9 cellular contexts compared by ENCODE assay signal in the genomic region with DNA sequence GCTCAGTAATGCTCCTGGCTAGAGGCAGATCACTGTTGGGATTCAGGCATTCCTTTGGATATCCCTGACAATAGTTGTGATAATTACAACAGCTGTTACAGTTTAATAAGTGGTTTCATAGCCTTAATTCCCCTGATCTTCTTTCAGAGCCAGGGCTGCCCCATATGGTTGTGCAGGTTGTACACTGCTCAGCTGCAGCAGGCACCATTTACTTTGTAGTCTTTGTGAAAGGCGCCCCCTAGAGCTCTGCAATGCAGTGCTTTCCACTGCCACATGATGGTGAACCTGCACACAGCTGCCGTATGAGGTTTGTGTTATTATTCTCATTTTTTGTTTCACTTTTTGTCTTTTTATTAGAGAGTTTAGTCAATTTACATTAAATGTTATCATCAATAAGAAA.
DNase-seq lines count a peak whose midpoint lies in the region; ATAC-seq and TF ChIP-seq lines count a peak whose summit lies in the region.
"Had no signal": no experiment of that assay in that cellular context is flagged by ENCODE, and none has a peak within 500 bp of the region (broad histone marks: within the 10 kb centered on the region; RNA-seq: fewer than 3 reads in every experiment).

No MANE protein-coding gene starts in this region.

- DNase-seq in heart left ventricle (peak in 1 of 5 donors; percentile 38), cardiac septum (ENCODE audit: low spot score) (no peak), HCEC 1CT (peak; percentile 73), right lobe of liver (no peak), NCI-H1092 (lab: John Stamatoyannopoulos, UW) (no peak)
- peak; percentile 40 for DNase-seq in activated CD8-positive, alpha-beta T cell treated with anti-CD3 and anti-CD28 coated beads for 36 hours
- no peak for DNase-seq in stimulated activated naive CD4-positive, alpha-beta T cell treated with Interleukin-2 at 50 U/mL for 16 hours (lab: John Stamatoyannopoulos, UW)

- peaks cover 0 to 3% (median 0%) of the 10 kb centered on the region in 12 donors for H3K4me1 ChIP-seq in heart left ventricle
- H3K4me1 ChIP-seq in right lobe of liver, result peaks cover 0 to 11% (median 0%) of the 10 kb centered on the region in 4 donors

- H3K4me3 ChIP-seq in heart left ventricle (no peak overlapping the region), right lobe of liver (no peak overlapping the region)

- TF ChIP-seq CTCF in heart left ventricle (IDR thresholded peaks at IDR 0.05) (peak in 11 of 12 donors; percentile 10 to 52 (median 31)), LNCAP (IDR thresholded peaks at IDR 0.05) (peak; percentile 69), right lobe of liver (IDR thresholded peaks at IDR 0.05) (peak in 3 of 4 donors; percentile 23 to 65 (median 38))
- no peak for TF ChIP-seq CTCF in activated CD8-positive, alpha-beta T cell treated with anti-CD3 and anti-CD28 coated beads for 36 hours (IDR thresholded peaks at IDR 0.05)

- H3K27ac ChIP-seq in heart left ventricle (no peak overlapping the region), right lobe of liver (no peak overlapping the region)

- H3K4me1 Mint-ChIP-seq in activated CD8-positive, alpha-beta T cell treated with anti-CD3 and anti-CD28 coated beads for 36 hours (ENCODE audit: low read depth), result no peaks in the 10 kb centered on the region

- POLR2A ChIA-PET in activated CD8-positive, alpha-beta T cell treated with anti-CD3 and anti-CD28 coated beads for 36 hours (lab: Charles Lee), result no interaction called here

- H3K36me3 Mint-ChIP-seq in activated CD8-positive, alpha-beta T cell treated with anti-CD3 and anti-CD28 coated beads for 36 hours (ENCODE audit: low read depth), result no peaks in the 10 kb centered on the region

- CTCF ChIA-PET in activated CD8-positive, alpha-beta T cell treated with anti-CD3 and anti-CD28 coated beads for 36 hours (lab: Charles Lee), result interaction anchor here (0.8 kb wide), 1 partner anchor 12 kb away, joined by 3 read pairs; no protein-coding TSS in a partner anchor

- H3K9me3 ChIP-seq in heart left ventricle (peaks cover 0 to 3% (median 0%) of the 10 kb centered on the region in 12 donors), right lobe of liver (no peaks in the 10 kb centered on the region)

- H3K36me3 ChIP-seq in heart left ventricle (no peaks in the 10 kb centered on the region), right lobe of liver (no peaks in the 10 kb centered on the region)

- TF ChIP-seq POLR2A in heart left ventricle (IDR thresholded peaks at IDR 0.05) (no peak), right lobe of liver (IDR thresholded peaks at IDR 0.05) (no peak)

- 43 to 56% (median 52%) methylated on average over 2 of the region's 2 CpGs for WGBS in heart left ventricle, 4 donors
- 21% methylated on average over 2 of the region's 2 CpGs for WGBS in right lobe of liver (ENCODE audit: insufficient coverage, low coverage, low lambda C conversion rate, missing lambda C conversion rate)

- peaks cover 3% of the 10 kb centered on the region for H3K9me3 Mint-ChIP-seq in activated CD8-positive, alpha-beta T cell treated with anti-CD3 and anti-CD28 coated beads for 36 hours
- H3K9me3 Mint-ChIP-seq: dendritic cell treated with granulocyte-macrophage colony-stimulating factor and Interleukin-4, amounts not matched to agents 40 ng/mL and 50 ng/mL, for 4 days had no signal

- ATAC-seq in heart left ventricle, result peak in 1 of 4 donors; percentile 38
- ATAC-seq in activated CD8-positive, alpha-beta T cell treated with anti-CD3 and anti-CD28 coated beads for 36 hours, result no peak
- ATAC-seq in right lobe of liver, result peak; percentile 23 to 78 (median 58)

- intact Hi-C loops in heart left ventricle (cut with DNase I) (no loop called here), cardiac septum (cut with DNase I) (no loop called here), right lobe of liver (cut with DNase I) (no loop called here)
- intact Hi-C loops in activated CD8-positive, alpha-beta T cell treated with anti-CD3 and anti-CD28 coated beads for 36 hours (cut with micrococcal nuclease), result no loop called here

- H3K27me3 ChIP-seq in heart left ventricle, result peaks cover 0 to 5% (median 0%) of the 10 kb centered on the region in 9 donors
- no peaks in the 10 kb centered on the region for H3K27me3 ChIP-seq in right lobe of liver

- no peak overlapping the region for H3K27ac Mint-ChIP-seq in activated CD8-positive, alpha-beta T cell treated with anti-CD3 and anti-CD28 coated beads for 36 hours
- H3K27ac Mint-ChIP-seq: dendritic cell treated with granulocyte-macrophage colony-stimulating factor and Interleukin-4, amounts not matched to agents 40 ng/mL and 50 ng/mL, for 4 days had no signal

- no peak overlapping the region for H3K4me3 Mint-ChIP-seq in activated CD8-positive, alpha-beta T cell treated with anti-CD3 and anti-CD28 coated beads for 36 hours
- H3K4me3 Mint-ChIP-seq: dendritic cell treated with granulocyte-macrophage colony-stimulating factor and Interleukin-4, amounts not matched to agents 40 ng/mL and 50 ng/mL, for 4 days had no signal

- no peaks in the 10 kb centered on the region for H3K27me3 Mint-ChIP-seq in activated CD8-positive, alpha-beta T cell treated with anti-CD3 and anti-CD28 coated beads for 36 hours
- H3K27me3 Mint-ChIP-seq: dendritic cell treated with granulocyte-macrophage colony-stimulating factor and Interleukin-4, amounts not matched to agents 40 ng/mL and 50 ng/mL, for 4 days had no signal

Comparison
In these comparisons a context has a peak if more than half of its experiments do, and no peak if none do; other contexts are left out.
1. DNase-seq: peak in HCEC 1CT (single experiment) and activated CD8-positive, alpha-beta T cell treated with anti-CD3 and anti-CD28 coated beads for 36 hours (single experiment); none in cardiac septum (single experiment), right lobe of liver (0 of 3), stimulated activated naive CD4-positive, alpha-beta T cell treated with Interleukin-2 at 50 U/mL for 16 hours (single experiment) and NCI-H1092 (single experiment).